Comparison of ENCODE assay signal across 1 cellular context in the genomic region with DNA sequence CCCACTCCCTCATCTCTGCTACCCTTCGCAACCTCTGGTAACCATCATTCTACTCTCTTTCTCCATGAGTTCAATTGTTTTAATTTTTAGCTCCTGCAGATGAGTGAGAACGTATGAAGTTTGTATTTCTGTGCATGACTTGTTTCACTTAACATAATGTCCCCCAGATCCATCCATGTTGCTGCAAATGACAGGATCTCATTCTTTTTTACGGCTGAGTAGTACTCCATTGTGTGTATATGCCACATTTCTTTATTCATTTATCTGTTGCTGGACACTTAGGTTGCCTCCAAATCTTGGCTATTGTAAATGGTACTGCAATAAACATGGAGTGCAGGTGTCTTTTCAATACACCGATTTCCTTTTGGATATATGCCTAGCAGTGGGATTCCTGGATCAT.
TF ChIP-seq lines count a peak whose summit lies in the region.

No MANE protein-coding gene starts in this region.

TF ChIP-seq in K562, 482 proteins besides CTCF, POLR2A, EP300 and RAD21:
- TF ChIP-seq RFX5 (IDR thresholded peaks at IDR 0.05; ENCODE audit: low read depth, low read length) (no peak), NR4A1 (CRISPR knock-in tag; IDR thresholded peaks at IDR 0.05) (no peak), NR4A1 (tag; IDR thresholded peaks at IDR 0.05) (no peak), ZNF146 (CRISPR knock-in tag; IDR thresholded peaks at IDR 0.05; ENCODE audit: unreplicated experiment) (peak; percentile 60), RBM25 (IDR thresholded peaks at IDR 0.05; ENCODE audit: low read depth, low read length, severe bottlenecking) (peak; percentile 32)
